In the genomic region with DNA sequence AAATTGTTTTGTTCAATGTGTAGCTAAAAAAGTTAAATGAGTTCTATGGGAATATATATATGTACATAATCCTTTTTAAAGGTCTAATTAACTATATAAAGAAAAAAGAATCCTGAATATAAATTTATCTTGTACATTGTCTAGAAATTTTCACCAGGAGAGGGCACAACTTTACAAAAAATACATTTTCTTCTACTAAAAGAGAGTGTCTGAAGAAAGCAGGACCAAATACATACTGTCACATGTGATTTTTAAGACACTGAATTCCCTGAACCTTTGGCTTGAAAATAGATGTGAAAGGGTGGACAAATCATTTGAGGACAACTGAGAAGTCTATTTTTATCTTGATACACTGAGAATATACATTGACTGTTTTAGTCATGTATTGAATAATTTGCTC, we compare ENCODE assay signal across 12 cellular contexts.
DNase-seq lines count a peak whose midpoint lies in the region; ATAC-seq and TF ChIP-seq lines count a peak whose summit lies in the region.
"Had no signal": no experiment of that assay in that cellular context is flagged by ENCODE, and none has a peak within 500 bp of the region (broad histone marks: within the 10 kb centered on the region; RNA-seq: fewer than 3 reads in every experiment).

No MANE protein-coding gene starts in this region.

- DNase-seq in DMS53 (lab: John Stamatoyannopoulos, UW) (peak; percentile 32), HCT116 (ENCODE audit: low read depth, low spot score) (no peak), RWPE2 (ENCODE audit: low spot score) (no peak), foreskin melanocyte (peak; percentile 10), esophagus squamous epithelium (lab: John Stamatoyannopoulos, UW) (no peak), mucosa of gallbladder (ENCODE audit: low spot score) (no peak), Peyer's patch (no peak)
- DNase-seq in activated CD4-positive, CD25-positive, alpha-beta regulatory T cell (lab: John Stamatoyannopoulos, UW), result no peak
- DNase-seq: NCI-H1436 treated with DMSO at 0.1 percent for 48 hours, trophoblast cell had no signal

- TF ChIP-seq RAD21 in HCT116 (IDR thresholded peaks at IDR 0.05; ENCODE audit: low read depth), result peak; percentile 45; the same call in 1 of the 2 replicates

- no peak overlapping the region for H3K9ac ChIP-seq in HCT116 (ENCODE audit: low read length)
- H3K9ac ChIP-seq: parathyroid adenoma had no signal

- peak in 2 of 3 experiments; percentile 23 to 29; a peak in 2 of 6 replicates for TF ChIP-seq CTCF in HCT116 (IDR thresholded peaks at IDR 0.05 in 2 of 3, conservative IDR thresholded peaks at IDR 0.05 in 1 of 3; ENCODE audit: borderline replicate concordance in 1 of 3, insufficient read depth in 1 of 3, low read depth in 2 of 3, low read length in 2 of 3)
- peak; percentile 32 for TF ChIP-seq CTCF in RWPE2 (IDR thresholded peaks at IDR 0.05; ENCODE audit: poor library complexity, severe bottlenecking)
- no peak for TF ChIP-seq CTCF in esophagus squamous epithelium (IDR thresholded peaks at IDR 0.05)
- TF ChIP-seq CTCF in Peyer's patch (IDR thresholded peaks at IDR 0.05), result no peak

- CTCF ChIA-PET in HCT116 (lab: Charles Lee), result no interaction called here

- no peaks in the 10 kb centered on the region for H3K9me3 ChIP-seq in HCT116 (ENCODE audit: control insufficient read depth in 1 of 2, insufficient read depth in 1 of 2, low read depth in 1 of 2, low read length in 2 of 2)
- no peaks in the 10 kb centered on the region for H3K9me3 ChIP-seq in RWPE2 (ENCODE audit: severe bottlenecking)
- no peaks in the 10 kb centered on the region for H3K9me3 ChIP-seq in esophagus squamous epithelium
- no peaks in the 10 kb centered on the region for H3K9me3 ChIP-seq in Peyer's patch
- H3K9me3 ChIP-seq: SJCRH30 had no signal

- no peaks in the 10 kb centered on the region for H3K9me2 ChIP-seq in HCT116 (ENCODE audit: insufficient read depth)

- H3K4me1 ChIP-seq in HCT116 (ENCODE audit: control insufficient read depth in 1 of 2, insufficient read depth in 2 of 2, low read length in 2 of 2), result no peaks in the 10 kb centered on the region
- H3K4me1 ChIP-seq in RWPE2 (ENCODE audit: insufficient read depth, poor library complexity, severe bottlenecking), result no peaks in the 10 kb centered on the region
- H3K4me1 ChIP-seq in esophagus squamous epithelium, result no peaks in the 10 kb centered on the region
- H3K4me1 ChIP-seq in Peyer's patch, result no peaks in the 10 kb centered on the region
- H3K4me1 ChIP-seq: parathyroid adenoma, SJCRH30 had no signal

- H3K36me3 ChIP-seq in HCT116 (ENCODE audit: control insufficient read depth in 1 of 2, insufficient read depth in 2 of 2, low read length in 2 of 2), result no peaks in the 10 kb centered on the region
- H3K36me3 ChIP-seq in RWPE2 (ENCODE audit: low read depth), result no peaks in the 10 kb centered on the region
- H3K36me3 ChIP-seq in esophagus squamous epithelium, result no peaks in the 10 kb centered on the region
- H3K36me3 ChIP-seq in Peyer's patch, result no peaks in the 10 kb centered on the region
- H3K36me3 ChIP-seq: SJCRH30 had no signal

- TF ChIP-seq POLR2A in HCT116 (IDR thresholded peaks at IDR 0.05; ENCODE audit: borderline replicate concordance, extremely low read depth, insufficient read depth, insufficient read length) (no peak), esophagus squamous epithelium (IDR thresholded peaks at IDR 0.05) (no peak), Peyer's patch (IDR thresholded peaks at IDR 0.05) (no peak)

- H3K27me3 ChIP-seq in HCT116 (ENCODE audit: insufficient read depth, low read length), result no peaks in the 10 kb centered on the region
- H3K27me3 ChIP-seq in RWPE2 (ENCODE audit: insufficient read depth, poor library complexity, severe bottlenecking), result no peaks in the 10 kb centered on the region
- H3K27me3 ChIP-seq in esophagus squamous epithelium, result no peaks in the 10 kb centered on the region
- no peaks in the 10 kb centered on the region for H3K27me3 ChIP-seq in Peyer's patch
- H3K27me3 ChIP-seq: SJCRH30 had no signal

- POLR2A ChIA-PET in HCT116 (lab: Charles Lee), result no interaction called here

- H3K4me2 ChIP-seq in HCT116 (ENCODE audit: low read length), result no peak overlapping the region

- no peaks in the 10 kb centered on the region for H4K20me1 ChIP-seq in HCT116 (ENCODE audit: insufficient read depth)

- no peak overlapping the region for H3K27ac ChIP-seq in HCT116 (ENCODE audit: low read depth, low read length)
- H3K27ac ChIP-seq in RWPE2 (ENCODE audit: poor library complexity, severe bottlenecking), result no peak overlapping the region
- H3K27ac ChIP-seq in esophagus squamous epithelium, result no peak overlapping the region
- H3K27ac ChIP-seq in Peyer's patch, result no peak overlapping the region
- H3K27ac ChIP-seq: parathyroid adenoma, SJCRH30 had no signal

- no peak overlapping the region for H2AFZ ChIP-seq in HCT116 (ENCODE audit: low read depth, low read length, poor library complexity, severe bottlenecking)
- H2AFZ ChIP-seq: parathyroid adenoma had no signal

- intact Hi-C loops in HCT116 (cut with micrococcal nuclease) (loop anchor here (5.0 to 10.0 kb wide), 2 partner anchors 1173 to 1374 kb away; no protein-coding TSS in a partner anchor), esophagus squamous epithelium (cut with DNase I) (loop anchor here (10.0 kb wide), 1 partner anchor 317 kb away; no protein-coding TSS in a partner anchor)

- no peak for ATAC-seq in HCT116
- ATAC-seq in RWPE2 (ENCODE audit: low read depth), result no peak

- RAD21 ChIA-PET in HCT116 (lab: Charles Lee; ENCODE audit: low non-redundant PET in 1 of 2, low total read pairs in 2 of 2, uncharacterized antibody in 2 of 2, unreplicated experiment in 2 of 2), result no interaction called here

- no peaks in the 10 kb centered on the region for H3K79me2 ChIP-seq in HCT116 (ENCODE audit: insufficient read depth, low read length)
- H3K79me2 ChIP-seq: parathyroid adenoma had no signal

- no TSS peak for BruUV-seq in HCT116 (replicated peaks; lab: Mats Ljungman, UMichigan)

- H3K4me3 ChIP-seq in HCT116 (replicated peaks in 1 of 2; ENCODE audit: low read depth in 1 of 2, low read length in 2 of 2) (no peak overlapping the region), RWPE2 (ENCODE audit: severe bottlenecking) (no peak overlapping the region), esophagus squamous epithelium (no peak overlapping the region), Peyer's patch (no peak overlapping the region)
- H3K4me3 ChIP-seq: SJCRH30 had no signal

TF ChIP-seq in HCT116, 20 proteins besides CTCF, POLR2A, EP300 and RAD21:
- TF ChIP-seq SP1 (IDR thresholded peaks at IDR 0.05; ENCODE audit: low read depth) (no peak), EZH2 (IDR thresholded peaks at IDR 0.05) (no peak), EGR1 (IDR thresholded peaks at IDR 0.05; ENCODE audit: low read depth) (no peak), JUND (IDR thresholded peaks at IDR 0.05) (no peak), YY1 (IDR thresholded peaks at IDR 0.05; ENCODE audit: extremely low read depth, insufficient replicate concordance, low read depth, low read length) (no peak)
- TF ChIP-seq, protein P1, sequence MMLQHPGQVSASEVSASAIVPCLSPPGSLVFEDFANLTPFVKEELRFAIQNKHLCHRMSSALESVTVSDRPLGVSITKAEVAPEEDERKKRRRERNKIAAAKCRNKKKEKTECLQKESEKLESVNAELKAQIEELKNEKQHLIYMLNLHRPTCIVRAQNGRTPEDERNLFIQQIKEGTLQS (IDR thresholded peaks at IDR 0.05), result no peak
- TF ChIP-seq, protein P2, sequence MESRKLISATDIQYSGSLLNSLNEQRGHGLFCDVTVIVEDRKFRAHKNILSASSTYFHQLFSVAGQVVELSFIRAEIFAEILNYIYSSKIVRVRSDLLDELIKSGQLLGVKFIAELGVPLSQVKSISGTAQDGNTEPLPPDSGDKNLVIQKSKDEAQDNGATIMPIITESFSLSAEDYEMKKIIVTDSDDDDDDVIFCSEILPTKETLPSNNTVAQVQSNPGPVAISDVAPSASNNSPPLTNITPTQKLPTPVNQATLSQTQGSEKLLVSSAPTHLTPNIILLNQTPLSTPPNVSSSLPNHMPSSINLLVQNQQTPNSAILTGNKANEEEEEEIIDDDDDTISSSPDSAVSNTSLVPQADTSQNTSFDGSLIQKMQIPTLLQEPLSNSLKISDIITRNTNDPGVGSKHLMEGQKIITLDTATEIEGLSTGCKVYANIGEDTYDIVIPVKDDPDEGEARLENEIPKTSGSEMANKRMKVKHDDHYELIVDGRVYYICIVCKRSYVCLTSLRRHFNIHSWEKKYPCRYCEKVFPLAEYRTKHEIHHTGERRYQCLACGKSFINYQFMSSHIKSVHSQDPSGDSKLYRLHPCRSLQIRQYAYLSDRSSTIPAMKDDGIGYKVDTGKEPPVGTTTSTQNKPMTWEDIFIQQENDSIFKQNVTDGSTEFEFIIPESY (IDR thresholded peaks at IDR 0.05; ENCODE audit: extremely low read depth, insufficient replicate concordance, low read length), result no peak

Comparison
In these comparisons a context has a peak if more than half of its experiments do, and no peak if none do; other contexts are left out.
1. DNase-seq: peak in DMS53 (single experiment) and foreskin melanocyte (single experiment); none in HCT116 (single experiment), RWPE2 (single experiment), esophagus squamous epithelium (single experiment), activated CD4-positive, CD25-positive, alpha-beta regulatory T cell (0 of 4), mucosa of gallbladder (single experiment) and Peyer's patch (0 of 3).
2. CTCF ChIP-seq: peak in HCT116 (2 of 3) and RWPE2 (single experiment); none in esophagus squamous epithelium (0 of 6) and Peyer's patch (0 of 6).